1 cellular context compared by ENCODE assay signal in genomic region chr7:31466036-31466435, GRCh38.
A peak's percentile ranks its signal among the peaks of the same experiment; 100 is the strongest.
TF ChIP-seq lines count a peak whose summit lies in the region.

No MANE protein-coding gene starts in this region.

TF ChIP-seq in GM23338, 12 proteins besides CTCF, POLR2A, EP300 and RAD21 (continued from another document):
- TF ChIP-seq REST (IDR thresholded peaks at IDR 0.05; ENCODE audit: unreplicated experiment) (no peak), ZNF331 (CRISPR knock-in tag; IDR thresholded peaks at IDR 0.05; ENCODE audit: low read depth) (no peak), STAT1 (IDR thresholded peaks at IDR 0.05; ENCODE audit: unreplicated experiment) (no peak), EZH2 (IDR thresholded peaks at IDR 0.05; ENCODE audit: low read depth, unreplicated experiment) (no peak), ETS1 (IDR thresholded peaks at IDR 0.05) (no peak), POLR2AphosphoS5 (IDR thresholded peaks at IDR 0.05; ENCODE audit: low read depth) (peak; percentile 43; the same call in 1 of the 2 replicates)
